1 cellular context compared by ENCODE assay signal in the genomic region with DNA sequence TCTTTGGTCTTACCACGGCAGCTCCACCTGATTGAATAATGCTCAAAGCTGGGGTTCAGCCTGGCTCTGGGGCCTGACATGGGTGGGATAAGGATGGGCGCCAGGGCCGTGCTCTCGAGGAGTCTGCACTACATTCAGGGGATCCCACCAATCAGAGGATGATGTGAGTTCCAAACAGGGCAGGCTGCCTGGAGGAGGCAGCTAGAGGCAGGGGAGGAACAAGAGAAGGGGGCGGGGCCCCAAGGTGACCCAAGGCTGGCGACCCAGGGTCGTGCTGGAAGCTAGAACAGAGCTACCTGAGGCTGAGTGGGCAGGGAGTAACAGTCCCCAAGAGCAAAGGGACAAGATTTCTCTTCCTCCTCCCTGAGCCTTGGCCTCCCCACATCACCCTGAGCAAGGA.
TF ChIP-seq lines count a peak whose summit lies in the region.

No MANE protein-coding gene starts in this region.

TF ChIP-seq in GM23338, 12 proteins besides CTCF, POLR2A, EP300 and RAD21 (continued from another document):
- TF ChIP-seq, protein P1, sequence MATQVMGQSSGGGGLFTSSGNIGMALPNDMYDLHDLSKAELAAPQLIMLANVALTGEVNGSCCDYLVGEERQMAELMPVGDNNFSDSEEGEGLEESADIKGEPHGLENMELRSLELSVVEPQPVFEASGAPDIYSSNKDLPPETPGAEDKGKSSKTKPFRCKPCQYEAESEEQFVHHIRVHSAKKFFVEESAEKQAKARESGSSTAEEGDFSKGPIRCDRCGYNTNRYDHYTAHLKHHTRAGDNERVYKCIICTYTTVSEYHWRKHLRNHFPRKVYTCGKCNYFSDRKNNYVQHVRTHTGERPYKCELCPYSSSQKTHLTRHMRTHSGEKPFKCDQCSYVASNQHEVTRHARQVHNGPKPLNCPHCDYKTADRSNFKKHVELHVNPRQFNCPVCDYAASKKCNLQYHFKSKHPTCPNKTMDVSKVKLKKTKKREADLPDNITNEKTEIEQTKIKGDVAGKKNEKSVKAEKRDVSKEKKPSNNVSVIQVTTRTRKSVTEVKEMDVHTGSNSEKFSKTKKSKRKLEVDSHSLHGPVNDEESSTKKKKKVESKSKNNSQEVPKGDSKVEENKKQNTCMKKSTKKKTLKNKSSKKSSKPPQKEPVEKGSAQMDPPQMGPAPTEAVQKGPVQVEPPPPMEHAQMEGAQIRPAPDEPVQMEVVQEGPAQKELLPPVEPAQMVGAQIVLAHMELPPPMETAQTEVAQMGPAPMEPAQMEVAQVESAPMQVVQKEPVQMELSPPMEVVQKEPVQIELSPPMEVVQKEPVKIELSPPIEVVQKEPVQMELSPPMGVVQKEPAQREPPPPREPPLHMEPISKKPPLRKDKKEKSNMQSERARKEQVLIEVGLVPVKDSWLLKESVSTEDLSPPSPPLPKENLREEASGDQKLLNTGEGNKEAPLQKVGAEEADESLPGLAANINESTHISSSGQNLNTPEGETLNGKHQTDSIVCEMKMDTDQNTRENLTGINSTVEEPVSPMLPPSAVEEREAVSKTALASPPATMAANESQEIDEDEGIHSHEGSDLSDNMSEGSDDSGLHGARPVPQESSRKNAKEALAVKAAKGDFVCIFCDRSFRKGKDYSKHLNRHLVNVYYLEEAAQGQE (IDR thresholded peaks at IDR 0.05; ENCODE audit: unreplicated experiment): no peak
- TF ChIP-seq STAT1 (IDR thresholded peaks at IDR 0.05; ENCODE audit: unreplicated experiment): no peak
- no peak for TF ChIP-seq EZH2phosphoT487 (IDR thresholded peaks at IDR 0.05; ENCODE audit: unreplicated experiment)
- no peak for TF ChIP-seq NANOG (IDR thresholded peaks at IDR 0.05; ENCODE audit: borderline replicate concordance)
- TF ChIP-seq, protein P2, sequence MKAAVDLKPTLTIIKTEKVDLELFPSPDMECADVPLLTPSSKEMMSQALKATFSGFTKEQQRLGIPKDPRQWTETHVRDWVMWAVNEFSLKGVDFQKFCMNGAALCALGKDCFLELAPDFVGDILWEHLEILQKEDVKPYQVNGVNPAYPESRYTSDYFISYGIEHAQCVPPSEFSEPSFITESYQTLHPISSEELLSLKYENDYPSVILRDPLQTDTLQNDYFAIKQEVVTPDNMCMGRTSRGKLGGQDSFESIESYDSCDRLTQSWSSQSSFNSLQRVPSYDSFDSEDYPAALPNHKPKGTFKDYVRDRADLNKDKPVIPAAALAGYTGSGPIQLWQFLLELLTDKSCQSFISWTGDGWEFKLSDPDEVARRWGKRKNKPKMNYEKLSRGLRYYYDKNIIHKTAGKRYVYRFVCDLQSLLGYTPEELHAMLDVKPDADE (IDR thresholded peaks at IDR 0.05): no peak
- no peak for TF ChIP-seq ZNF114 (CRISPR knock-in tag; IDR thresholded peaks at IDR 0.05)
- TF ChIP-seq, protein P3, sequence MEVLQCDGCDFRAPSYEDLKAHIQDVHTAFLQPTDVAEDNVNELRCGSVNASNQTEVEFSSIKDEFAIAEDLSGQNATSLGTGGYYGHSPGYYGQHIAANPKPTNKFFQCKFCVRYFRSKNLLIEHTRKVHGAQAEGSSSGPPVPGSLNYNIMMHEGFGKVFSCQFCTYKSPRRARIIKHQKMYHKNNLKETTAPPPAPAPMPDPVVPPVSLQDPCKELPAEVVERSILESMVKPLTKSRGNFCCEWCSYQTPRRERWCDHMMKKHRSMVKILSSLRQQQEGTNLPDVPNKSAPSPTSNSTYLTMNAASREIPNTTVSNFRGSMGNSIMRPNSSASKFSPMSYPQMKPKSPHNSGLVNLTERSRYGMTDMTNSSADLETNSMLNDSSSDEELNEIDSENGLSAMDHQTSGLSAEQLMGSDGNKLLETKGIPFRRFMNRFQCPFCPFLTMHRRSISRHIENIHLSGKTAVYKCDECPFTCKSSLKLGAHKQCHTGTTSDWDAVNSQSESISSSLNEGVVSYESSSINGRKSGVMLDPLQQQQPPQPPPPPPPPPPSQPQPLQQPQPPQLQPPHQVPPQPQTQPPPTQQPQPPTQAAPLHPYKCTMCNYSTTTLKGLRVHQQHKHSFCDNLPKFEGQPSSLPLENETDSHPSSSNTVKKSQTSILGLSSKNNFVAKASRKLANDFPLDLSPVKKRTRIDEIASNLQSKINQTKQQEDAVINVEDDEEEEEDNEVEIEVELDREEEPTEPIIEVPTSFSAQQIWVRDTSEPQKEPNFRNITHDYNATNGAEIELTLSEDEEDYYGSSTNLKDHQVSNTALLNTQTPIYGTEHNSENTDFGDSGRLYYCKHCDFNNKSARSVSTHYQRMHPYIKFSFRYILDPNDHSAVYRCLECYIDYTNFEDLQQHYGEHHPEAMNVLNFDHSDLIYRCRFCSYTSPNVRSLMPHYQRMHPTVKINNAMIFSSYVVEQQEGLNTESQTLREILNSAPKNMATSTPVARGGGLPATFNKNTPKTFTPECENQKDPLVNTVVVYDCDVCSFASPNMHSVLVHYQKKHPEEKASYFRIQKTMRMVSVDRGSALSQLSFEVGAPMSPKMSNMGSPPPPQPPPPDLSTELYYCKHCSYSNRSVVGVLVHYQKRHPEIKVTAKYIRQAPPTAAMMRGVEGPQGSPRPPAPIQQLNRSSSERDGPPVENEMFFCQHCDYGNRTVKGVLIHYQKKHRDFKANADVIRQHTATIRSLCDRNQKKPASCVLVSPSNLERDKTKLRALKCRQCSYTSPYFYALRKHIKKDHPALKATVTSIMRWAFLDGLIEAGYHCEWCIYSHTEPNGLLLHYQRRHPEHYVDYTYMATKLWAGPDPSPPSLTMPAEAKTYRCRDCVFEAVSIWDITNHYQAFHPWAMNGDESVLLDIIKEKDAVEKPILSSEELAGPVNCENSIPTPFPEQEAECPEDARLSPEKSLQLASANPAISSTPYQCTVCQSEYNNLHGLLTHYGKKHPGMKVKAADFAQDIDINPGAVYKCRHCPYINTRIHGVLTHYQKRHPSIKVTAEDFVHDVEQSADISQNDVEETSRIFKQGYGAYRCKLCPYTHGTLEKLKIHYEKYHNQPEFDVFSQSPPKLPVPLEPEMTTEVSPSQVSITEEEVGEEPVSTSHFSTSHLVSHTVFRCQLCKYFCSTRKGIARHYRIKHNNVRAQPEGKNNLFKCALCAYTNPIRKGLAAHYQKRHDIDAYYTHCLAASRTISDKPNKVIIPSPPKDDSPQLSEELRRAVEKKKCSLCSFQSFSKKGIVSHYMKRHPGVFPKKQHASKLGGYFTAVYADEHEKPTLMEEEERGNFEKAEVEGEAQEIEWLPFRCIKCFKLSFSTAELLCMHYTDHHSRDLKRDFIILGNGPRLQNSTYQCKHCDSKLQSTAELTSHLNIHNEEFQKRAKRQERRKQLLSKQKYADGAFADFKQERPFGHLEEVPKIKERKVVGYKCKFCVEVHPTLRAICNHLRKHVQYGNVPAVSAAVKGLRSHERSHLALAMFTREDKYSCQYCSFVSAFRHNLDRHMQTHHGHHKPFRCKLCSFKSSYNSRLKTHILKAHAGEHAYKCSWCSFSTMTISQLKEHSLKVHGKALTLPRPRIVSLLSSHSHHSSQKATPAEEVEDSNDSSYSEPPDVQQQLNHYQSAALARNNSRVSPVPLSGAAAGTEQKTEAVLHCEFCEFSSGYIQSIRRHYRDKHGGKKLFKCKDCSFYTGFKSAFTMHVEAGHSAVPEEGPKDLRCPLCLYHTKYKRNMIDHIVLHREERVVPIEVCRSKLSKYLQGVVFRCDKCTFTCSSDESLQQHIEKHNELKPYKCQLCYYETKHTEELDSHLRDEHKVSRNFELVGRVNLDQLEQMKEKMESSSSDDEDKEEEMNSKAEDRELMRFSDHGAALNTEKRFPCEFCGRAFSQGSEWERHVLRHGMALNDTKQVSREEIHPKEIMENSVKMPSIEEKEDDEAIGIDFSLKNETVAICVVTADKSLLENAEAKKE (CRISPR knock-in tag; IDR thresholded peaks at IDR 0.05): no peak
